Comparison of ENCODE assay signal across 13 cellular contexts in genomic region chr14:47675239-47675488, GRCh38. TPM values are rescaled to one million over a fixed set of nuclear protein-coding genes. Genes with fewer than 3 reads are reported as not detected.
DNase-seq lines count a peak whose midpoint lies in the region; ATAC-seq and TF ChIP-seq lines count a peak whose summit lies in the region.
"Had no signal": no experiment of that assay in that cellular context is flagged by ENCODE, and none has a peak within 500 bp of the region (broad histone marks: within the 10 kb centered on the region; RNA-seq: fewer than 3 reads in every experiment).

No MANE protein-coding gene starts in this region.

- no peaks in the 10 kb centered on the region for H4K20me1 ChIP-seq in osteoblast (ENCODE audit: insufficient read depth, low read length)

- no peaks in the 10 kb centered on the region for H3K79me2 ChIP-seq in osteoblast (ENCODE audit: insufficient read depth, low read length)

- TF ChIP-seq EP300 in esophagus muscularis mucosa (IDR thresholded peaks at IDR 0.05), result no peak

- H3K9ac ChIP-seq in NT2/D1 (ENCODE audit: insufficient read length, low read depth), result peak overlapping the region; percentile 70

- intact Hi-C loops in esophagus muscularis mucosa (cut with DNase I), result no loop called here

- ATAC-seq in HG02763 (IDR thresholded peaks at IDR 0.05; ENCODE audit: unreplicated experiment) (no peak), HG03196 (IDR thresholded peaks at IDR 0.05; ENCODE audit: unreplicated experiment) (no peak)

- H3K27ac ChIP-seq in esophagus muscularis mucosa (replicated peaks in 1 of 4) (no peak overlapping the region), osteoblast (ENCODE audit: low read depth, low read length) (no peak overlapping the region)

- 4% methylated on average over 12 of the region's 12 CpGs for WGBS in esophagus muscularis mucosa

- no peak overlapping the region for H3K4me2 ChIP-seq in osteoblast (ENCODE audit: insufficient read depth, low read length)

- H3K4me3 ChIP-seq in BE2C (ENCODE audit: low read depth, low read length) (peak overlapping the region; percentile 39), NT2/D1 (ENCODE audit: insufficient read length, low read depth) (peak overlapping the region; percentile 63), esophagus muscularis mucosa (peak overlapping the region; percentile 33 to 51 (median 44)), osteoblast (ENCODE audit: insufficient read depth, low read length) (no peak overlapping the region)

- no peak overlapping the region for H2AFZ ChIP-seq in osteoblast (ENCODE audit: low read length)

- H3K9me3 ChIP-seq in BE2C (no peaks in the 10 kb centered on the region), NT2/D1 (ENCODE audit: insufficient read depth, low read length) (no peaks in the 10 kb centered on the region), esophagus muscularis mucosa (no peaks in the 10 kb centered on the region), osteoblast (ENCODE audit: low read depth, low read length) (no peaks in the 10 kb centered on the region)

- DNase-seq in BE2C (no peak), NT2/D1 (ENCODE audit: low read depth, low spot score) (no peak), esophagus muscularis mucosa (ENCODE audit: extremely low spot score) (no peak), osteoblast (ENCODE audit: insufficient read length, low spot score, missing footprints) (peak; percentile 44), NCI-H1436 treated with DMSO at 0.1 percent for 48 hours (lab: John Stamatoyannopoulos, UW) (no peak), kidney glomerular epithelial cell (lab: John Stamatoyannopoulos, UW) (no peak)
- DNase-seq: HFFc6, MV-4-11, NCI-H774, T-cell had no signal

- H3K27me3 ChIP-seq in BE2C, result peaks cover 69% of the 10 kb centered on the region
- H3K27me3 ChIP-seq in NT2/D1 (ENCODE audit: insufficient read depth, insufficient read length), result peaks cover 59% of the 10 kb centered on the region
- peaks cover 0 to 49% (median 11%) of the 10 kb centered on the region in 4 donors for H3K27me3 ChIP-seq in esophagus muscularis mucosa
- H3K27me3 ChIP-seq in osteoblast (ENCODE audit: insufficient read depth, low read length), result peaks cover 18% of the 10 kb centered on the region

- TF ChIP-seq POLR2A in esophagus muscularis mucosa (IDR thresholded peaks at IDR 0.05; ENCODE audit: low read depth), result no peak

- H3K36me3 ChIP-seq in BE2C (no peaks in the 10 kb centered on the region), NT2/D1 (ENCODE audit: insufficient read depth, insufficient read length, low read length) (no peaks in the 10 kb centered on the region), esophagus muscularis mucosa (no peaks in the 10 kb centered on the region), osteoblast (ENCODE audit: insufficient read depth, low read length) (no peaks in the 10 kb centered on the region)

- TF ChIP-seq CTCF in BE2C (IDR thresholded peaks at IDR 0.05; ENCODE audit: low read depth, low read length) (no peak), esophagus muscularis mucosa (IDR thresholded peaks at IDR 0.05) (no peak), osteoblast (IDR thresholded peaks at IDR 0.05; ENCODE audit: extremely low read depth, low read depth, low read length) (no peak)

- H3K4me1 ChIP-seq in BE2C (no peaks in the 10 kb centered on the region), NT2/D1 (ENCODE audit: insufficient read depth, insufficient read length) (no peaks in the 10 kb centered on the region), esophagus muscularis mucosa (peaks cover 12 to 30% (median 28%) of the 10 kb centered on the region in 4 donors), osteoblast (ENCODE audit: insufficient read depth, low read length) (no peaks in the 10 kb centered on the region)

RNA-seq across cellular contexts. Expression of gene MDGA2, which starts 0.2 kb away (rescaled TPM):
- polyA plus RNA-seq in BE2C (2012; ENCODE audit: insufficient read depth, insufficient read length, low read depth), result 0.91 TPM
- total RNA-seq in esophagus muscularis mucosa (under 1 TPM in 1 of 4 donors, not detected in 3; under 0.01 TPM), osteoblast (not detected in 2 replicates)
- total RNA-seq: activated CD8-positive, alpha-beta memory T cell treated with anti-CD3 and anti-CD28 coated beads for 36 hours; HFFc6; T-cell had no signal
